ENCODE assay signal across 12 cellular contexts in the genomic region with DNA sequence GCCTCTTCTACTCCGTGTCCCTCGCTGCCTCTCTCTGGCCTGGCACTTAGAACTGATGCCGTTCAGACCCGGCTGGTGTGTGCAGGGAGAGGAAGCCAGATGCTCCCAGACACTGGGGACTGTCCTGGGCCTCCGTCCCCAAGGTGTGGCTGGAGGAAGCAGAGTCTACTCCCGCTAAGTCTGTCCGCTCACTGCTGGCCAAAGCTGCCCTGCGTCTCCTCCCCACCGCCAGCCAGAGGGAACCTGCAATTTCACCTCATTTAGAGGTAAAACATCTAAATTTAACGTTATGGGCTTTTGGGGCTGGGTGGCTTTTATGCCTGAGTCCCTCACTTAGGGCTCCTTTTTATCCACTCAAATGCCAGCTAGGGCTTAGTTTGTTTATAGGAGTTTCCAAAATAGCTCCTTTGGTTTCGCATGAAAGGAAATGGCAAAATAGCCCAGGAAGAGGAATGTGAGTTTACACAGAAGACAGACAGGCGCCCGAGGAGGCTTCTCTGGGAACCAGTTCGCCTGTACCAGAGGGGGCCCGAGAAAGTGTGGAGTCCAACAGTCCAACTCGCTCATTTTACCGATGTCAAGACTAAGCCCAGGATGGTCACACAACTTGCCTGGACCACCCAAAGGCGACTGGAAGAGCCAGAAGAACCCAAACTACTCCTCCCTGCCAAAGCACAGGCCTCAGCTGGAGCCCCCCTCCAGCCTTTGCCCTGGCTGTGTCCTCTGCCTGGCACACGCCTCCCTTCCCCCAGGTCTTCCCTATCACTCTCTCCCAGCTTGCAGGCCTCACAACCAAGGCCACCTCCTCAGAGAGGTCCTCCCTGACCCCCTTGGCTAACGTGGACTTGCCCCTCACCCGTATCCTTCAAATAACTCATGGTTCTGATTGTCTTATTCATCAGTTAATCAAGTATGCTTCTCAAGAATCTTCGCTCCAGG. TPM values are rescaled to one million over a fixed set of nuclear protein-coding genes. Genes with fewer than 3 reads are reported as not detected.
DNase-seq lines count a peak whose midpoint lies in the region; ATAC-seq, FAIRE-seq and TF ChIP-seq lines count a peak whose summit lies in the region.
"Had no signal": no experiment of that assay in that cellular context is flagged by ENCODE, and none has a peak within 500 bp of the region (broad histone marks: within the 10 kb centered on the region; RNA-seq: fewer than 3 reads in every experiment).

No MANE protein-coding gene starts in this region.

- no peaks in the 10 kb centered on the region for H3K79me1 ChIP-seq in H9 (ENCODE audit: insufficient read depth, low read depth, low read length, poor library complexity, severe bottlenecking)

- H3K9ac ChIP-seq in H9 (ENCODE audit: extremely low read depth, insufficient read length, low read length) (no peak overlapping the region), astrocyte (ENCODE audit: low read length) (peak overlapping the region; percentile 2), kidney (ENCODE audit: low read length in 2 of 2) (peak overlapping the region in 1 of 2 donors; percentile 47)

- peak overlapping the region; percentile 17 for H3K14ac ChIP-seq in H9 (ENCODE audit: insufficient read depth, low read length)

- no peak overlapping the region; the same call in 1 of the 2 replicates for H3K4ac ChIP-seq in H9 (ENCODE audit: low read depth, low read length)

- peak overlapping the region in 1 of 2 experiments; percentile 20; a peak in 1 of 5 replicates for H3K4me3 Mint-ChIP-seq in H9
- H3K4me3 Mint-ChIP-seq in astrocyte (ENCODE audit: unreplicated experiment): no peak overlapping the region
- H3K4me3 Mint-ChIP-seq in activated T-cell treated with anti-CD3 and anti-CD28 coated beads, Interleukin-2, amount 50 U/mL, for 72 hours: no peak overlapping the region

- H2AFZ ChIP-seq in H9 (ENCODE audit: low read length) (no peak overlapping the region), astrocyte (ENCODE audit: low read depth, low read length) (peak overlapping the region; percentile 29)

- peak overlapping the region; percentile 31 for H4K91ac ChIP-seq in H9 (ENCODE audit: insufficient read length, low read depth, low read length)

- H3K56ac ChIP-seq in H9 (ENCODE audit: insufficient read length, low read depth, low read length): no peak overlapping the region

- H3K27ac ChIP-seq in H9 (ENCODE audit: insufficient read length, low read depth, low read length) (no peak overlapping the region), astrocyte (ENCODE audit: low read depth, low read length) (no peak overlapping the region), kidney (ENCODE audit: low read depth in 2 of 2, low read length in 2 of 2) (peak overlapping the region; percentile 55 to 71), stomach (peak overlapping the region; percentile 51 to 83 (median 75))

- H3K4me2 ChIP-seq in H9 (ENCODE audit: insufficient read depth, insufficient read length, low read length): no peak overlapping the region
- peak overlapping the region; percentile 46 for H3K4me2 ChIP-seq in astrocyte (ENCODE audit: low read length)

- H2BK20ac ChIP-seq in H9 (ENCODE audit: low read depth, low read length, poor library complexity, severe bottlenecking): no peak overlapping the region

- H3K4me1 ChIP-seq in H9 (ENCODE audit: insufficient read depth, low read length): peaks cover 13% of the 10 kb centered on the region; the same call in 1 of the 2 replicates
- H3K4me1 ChIP-seq in astrocyte (ENCODE audit: insufficient read depth, low read length): peaks cover 27% of the 10 kb centered on the region
- peaks cover 4 to 17% of the 10 kb centered on the region in 2 donors for H3K4me1 ChIP-seq in kidney (ENCODE audit: control insufficient read depth in 1 of 2, insufficient read depth in 1 of 2, low read depth in 1 of 2, low read length in 2 of 2)
- H3K4me1 ChIP-seq in stomach: peaks cover 16 to 39% (median 28%) of the 10 kb centered on the region in 4 donors

- H2BK120ac ChIP-seq in H9 (ENCODE audit: low read depth, low read length, poor library complexity, severe bottlenecking): no peak overlapping the region

- H3K9me3 ChIP-seq in H9 (ENCODE audit: control insufficient read depth, low read depth, low read length) (no peaks in the 10 kb centered on the region), astrocyte (ENCODE audit: insufficient read depth, low read depth, low read length) (no peaks in the 10 kb centered on the region), kidney (ENCODE audit: control insufficient read depth in 1 of 2, low read length in 2 of 2) (no peaks in the 10 kb centered on the region), stomach (no peaks in the 10 kb centered on the region)
- H3K9me3 ChIP-seq: HAP-1, thoracic aorta had no signal

- no peak for ATAC-seq in activated T-cell treated with anti-CD3 and anti-CD28 coated beads, Interleukin-2, amount 50 U/mL, for 72 hours (replicated peaks in 1 of 2)

- H3K23me2 ChIP-seq in H9 (ENCODE audit: insufficient read length, low read depth, low read length, poor library complexity, severe bottlenecking): no peaks in the 10 kb centered on the region

- FAIRE-seq in astrocyte (lab: Jason Lieb, UNC) (no peak), kidney (lab: Jason Lieb, UNC) (no peak)

- no peak overlapping the region for H4K8ac ChIP-seq in H9 (replicated peaks; ENCODE audit: insufficient read length, low read depth, low read length)

- H3K9me3 Mint-ChIP-seq in H9 (no peaks in the 10 kb centered on the region; a peak in 1 of 5 replicates), astrocyte (ENCODE audit: unreplicated experiment) (no peaks in the 10 kb centered on the region)
- H3K9me3 Mint-ChIP-seq in activated T-cell treated with anti-CD3 and anti-CD28 coated beads, Interleukin-2, amount 50 U/mL, for 72 hours: no peaks in the 10 kb centered on the region

- H3K4me1 Mint-ChIP-seq in H9 (peaks cover 42 to 58% of the 10 kb centered on the region in 2 experiments), astrocyte (ENCODE audit: low read depth, unreplicated experiment) (peaks cover 10% of the 10 kb centered on the region)
- no peaks in the 10 kb centered on the region for H3K4me1 Mint-ChIP-seq in activated T-cell treated with anti-CD3 and anti-CD28 coated beads, Interleukin-2, amount 50 U/mL, for 72 hours (ENCODE audit: low read depth)

- peak overlapping the region in 2 of 3 experiments; percentile 7 to 79; a peak in 2 of 7 replicates for H3K27ac Mint-ChIP-seq in H9
- H3K27ac Mint-ChIP-seq in astrocyte (ENCODE audit: unreplicated experiment): no peak overlapping the region
- no peak overlapping the region for H3K27ac Mint-ChIP-seq in activated T-cell treated with anti-CD3 and anti-CD28 coated beads, Interleukin-2, amount 50 U/mL, for 72 hours

- TF ChIP-seq POLR2A in stomach (IDR thresholded peaks at IDR 0.05): no peak

- no peak overlapping the region for H4K5ac ChIP-seq in H9 (ENCODE audit: insufficient read length, low read depth, low read length)

- TF ChIP-seq CTCF in H9 (conservative IDR thresholded peaks at IDR 0.05) (no peak), astrocyte (IDR thresholded peaks at IDR 0.05; ENCODE audit: insufficient read depth, low read depth, low read length) (no peak), kidney (IDR thresholded peaks at IDR 0.05; ENCODE audit: borderline replicate concordance, extremely low read depth, insufficient read depth) (no peak), stomach (IDR thresholded peaks at IDR 0.05) (no peak)

- peaks cover 6% of the 10 kb centered on the region; the same call in 1 of the 2 replicates for H3K27me3 Mint-ChIP-seq in H9 (ENCODE audit: low read depth)
- H3K27me3 Mint-ChIP-seq in astrocyte (ENCODE audit: low read depth, unreplicated experiment): peaks cover 20% of the 10 kb centered on the region
- peaks cover 4% of the 10 kb centered on the region for H3K27me3 Mint-ChIP-seq in activated T-cell treated with anti-CD3 and anti-CD28 coated beads, Interleukin-2, amount 50 U/mL, for 72 hours (ENCODE audit: low read depth)

- H3K18ac ChIP-seq in H9 (ENCODE audit: insufficient read length, low read depth, low read length): peak overlapping the region; percentile 61

- no CpG with 5 or more reads among the region's 22 CpGs for WGBS in H9 (ENCODE audit: extremely low coverage, insufficient read length, low lambda C conversion rate)
- 64 to 79% (median 70%) methylated on average over 21 to 22 of the region's 22 CpGs for WGBS in stomach, 5 donors

- no peaks in the 10 kb centered on the region for H3K27me3 ChIP-seq in H9 (ENCODE audit: insufficient read depth, low read length)
- no peaks in the 10 kb centered on the region for H3K27me3 ChIP-seq in astrocyte (ENCODE audit: insufficient read depth, low read length)
- no peaks in the 10 kb centered on the region for H3K27me3 ChIP-seq in stomach

- H3K4me3 ChIP-seq in astrocyte (ENCODE audit: insufficient read depth, low read depth, low read length) (no peak overlapping the region), kidney (ENCODE audit: low read length in 2 of 2) (peak overlapping the region in 1 of 2 donors; percentile 33), stomach (peak overlapping the region in 2 of 4 donors; percentile 9 to 26)
- H3K4me3 ChIP-seq: HAP-1, thoracic aorta had no signal

- DNase-seq in H9 (no peak), astrocyte (ENCODE audit: low read depth) (no peak), kidney (no peak), stomach (no peak), HuH-7.5 (ENCODE audit: low spot score) (no peak), NCI-H2081 treated with DMSO at 0.1 percent for 48 hours (lab: John Stamatoyannopoulos, UW) (no peak)
- no peak for DNase-seq in activated T-cell treated with anti-CD3 and anti-CD28 coated beads, Interleukin-2, amount 50 U/mL, for 72 hours
- no peak for DNase-seq in stimulated activated CD4-positive, alpha-beta T cell treated with anti-CD3 and anti-CD28 coated beads, Interleukin-2, amount 100 ng/mL, for 24 hours
- DNase-seq: NCI-H1092 had no signal

- H3K36me3 ChIP-seq in astrocyte (ENCODE audit: insufficient read depth, low read length): no peaks in the 10 kb centered on the region
- no peaks in the 10 kb centered on the region for H3K36me3 ChIP-seq in kidney (ENCODE audit: control insufficient read depth in 1 of 2, insufficient read depth in 2 of 2, low read length in 2 of 2)
- H3K36me3 ChIP-seq in stomach: no peaks in the 10 kb centered on the region
- H3K36me3 ChIP-seq: HAP-1, thoracic aorta had no signal

- H3K36me3 Mint-ChIP-seq in H9 (ENCODE audit: insufficient read depth in 1 of 3, low read depth in 3 of 3) (no peaks in the 10 kb centered on the region; a peak in 1 of 7 replicates), astrocyte (ENCODE audit: low read depth, unreplicated experiment) (no peaks in the 10 kb centered on the region)
- H3K36me3 Mint-ChIP-seq in activated T-cell treated with anti-CD3 and anti-CD28 coated beads, Interleukin-2, amount 50 U/mL, for 72 hours (ENCODE audit: insufficient read depth in 2 of 2): no peaks in the 10 kb centered on the region

- no peak overlapping the region for H3K23ac ChIP-seq in H9 (ENCODE audit: insufficient read length, low read depth, low read length)

- intact Hi-C loops in kidney (cut with DNase I) (no loop called here), stomach (cut with DNase I; ENCODE audit: low total_unique reads) (no loop called here)

- H4K20me1 ChIP-seq in H9 (ENCODE audit: control insufficient read depth, insufficient read depth, insufficient read length) (no peaks in the 10 kb centered on the region), astrocyte (ENCODE audit: insufficient read depth, low read length) (no peaks in the 10 kb centered on the region)

- no peak for TF ChIP-seq EP300 in stomach (IDR thresholded peaks at IDR 0.05)

- H2BK5ac ChIP-seq in H9 (ENCODE audit: insufficient read length, low read length): no peak overlapping the region

- H3K79me2 ChIP-seq in H9 (ENCODE audit: insufficient read depth, low read length): no peaks in the 10 kb centered on the region
- H3K79me2 ChIP-seq in astrocyte (ENCODE audit: insufficient read depth, low read length): no peaks in the 10 kb centered on the region

- H3T11ph ChIP-seq in H9 (ENCODE audit: low read length): no peak overlapping the region

- H2BK12ac ChIP-seq in H9 (ENCODE audit: insufficient read length, low read depth, low read length): no peak overlapping the region

- no peak overlapping the region for H2AK5ac ChIP-seq in H9 (ENCODE audit: insufficient read length, low read length)

- H2BK15ac ChIP-seq in H9 (ENCODE audit: low read depth, low read length): no peak overlapping the region

RNA-seq across cellular contexts. Expression of a gene that starts 54.5 kb away (rescaled TPM):
- total RNA-seq in H9 (2021): 0.46 and 0.48 TPM in 2 replicates
- total RNA-seq in astrocyte: 0.29 and 0.39 TPM in 2 replicates
- total RNA-seq in kidney: 14.6 TPM
- 10.5 TPM for polyA plus RNA-seq in kidney (ENCODE audit: insufficient read depth, low read depth, low replicate concordance)
- total RNA-seq in stomach: 10 to 100 TPM in 3 of 5 donors, 1 to 10 TPM in 2; 8.1 to 61.1 (median 13.4) TPM
- polyA plus RNA-seq in stomach: 1 to 10 TPM; 4.4 to 5.9 (median 5.8) TPM
- total RNA-seq in activated T-cell treated with anti-CD3 and anti-CD28 coated beads, Interleukin-2, amount 50 U/mL, for 72 hours: under 1 TPM; 0.14 to 0.23 TPM
- total RNA-seq: T-helper 2 cell treated with Interferon-gamma antibody and Interleukin-4, amounts not matched to agents 100 ng/mL and 5 ng/mL, for 36 hours had no signal

Comparison
In these comparisons a context has a peak if more than half of its experiments do, and no peak if none do; other contexts are left out.
1. H3K27ac ChIP-seq: peak in kidney (2 of 2) and stomach (5 of 5); none in H9 (single experiment) and astrocyte (single experiment).
2. H3K27ac Mint-ChIP-seq: peak in H9 (2 of 3); none in astrocyte (single experiment) and activated T-cell treated with anti-CD3 and anti-CD28 coated beads, Interleukin-2, amount 50 U/mL, for 72 hours (single experiment).